ENCODE assay signal across 1 cellular context in genomic region chr16:87472142-87472778, GRCh38.
TF ChIP-seq lines count a peak whose summit lies in the region.

No MANE protein-coding gene starts in this region.

TF ChIP-seq in HepG2, 621 proteins besides CTCF, POLR2A, EP300 and RAD21:
- TF ChIP-seq ZNF687 (CRISPR knock-in tag; IDR thresholded peaks at IDR 0.05), result peak; percentile 38; the same call in 1 of the 2 replicates
- no peak for TF ChIP-seq IRF1 (CRISPR knock-in tag; IDR thresholded peaks at IDR 0.05; ENCODE audit: low read depth)
- TF ChIP-seq GPN1 (CRISPR knock-in tag; IDR thresholded peaks at IDR 0.05; ENCODE audit: borderline replicate concordance), result no peak
- no peak for TF ChIP-seq E2F2 (CRISPR knock-in tag; IDR thresholded peaks at IDR 0.05; ENCODE audit: borderline replicate concordance)
- TF ChIP-seq ZKSCAN1 (IDR thresholded peaks at IDR 0.05; ENCODE audit: low read length), result no peak
- TF ChIP-seq ZNF629 (CRISPR knock-in tag; conservative IDR thresholded peaks at IDR 0.05), result peak; percentile 56
- peak; percentile 11; the same call in 1 of the 2 replicates for TF ChIP-seq MAZ (IDR thresholded peaks at IDR 0.05; ENCODE audit: borderline replicate concordance, low read depth, low read length)
- TF ChIP-seq MAZ (CRISPR knock-in tag; IDR thresholded peaks at IDR 0.05; ENCODE audit: low read depth), result no peak
- TF ChIP-seq HNRNPL (IDR thresholded peaks at IDR 0.05; ENCODE audit: low read depth, low read length), result 0 out of 2 replicates have a peak, but pooled peaks have one; percentile 34
- peak; percentile 4 for TF ChIP-seq YY1 (IDR thresholded peaks at IDR 0.05; ENCODE audit: insufficient read depth, insufficient replicate concordance, low read depth, low read length)
- 0 out of 2 replicates have a peak, but pooled peaks have one; percentile 37 for TF ChIP-seq TBP (CRISPR knock-in tag; IDR thresholded peaks at IDR 0.05)
- 0 out of 2 replicates have a peak, but pooled peaks have one; percentile 6 for TF ChIP-seq ZFX (CRISPR knock-in tag; IDR thresholded peaks at IDR 0.05; ENCODE audit: low read depth)
- TF ChIP-seq ZNF768 (CRISPR knock-in tag; IDR thresholded peaks at IDR 0.05), result peak; percentile 42; the same call in 1 of the 2 replicates
- no peak for TF ChIP-seq NFIB (CRISPR knock-in tag; IDR thresholded peaks at IDR 0.05; ENCODE audit: borderline replicate concordance)
- TF ChIP-seq ZNF484 (CRISPR knock-in tag; IDR thresholded peaks at IDR 0.05; ENCODE audit: borderline replicate concordance, low read depth), result no peak
- TF ChIP-seq KDM5B (CRISPR knock-in tag; IDR thresholded peaks at IDR 0.05; ENCODE audit: borderline replicate concordance), result peak; percentile 26; the same call in 1 of the 2 replicates
- no peak for TF ChIP-seq ERF (CRISPR knock-in tag; IDR thresholded peaks at IDR 0.05)
- TF ChIP-seq ZBTB4 (CRISPR knock-in tag; IDR thresholded peaks at IDR 0.05; ENCODE audit: borderline replicate concordance), result 0 out of 2 replicates have a peak, but pooled peaks have one; percentile 23
- TF ChIP-seq HNF4G (IDR thresholded peaks at IDR 0.05; ENCODE audit: borderline replicate concordance, low read depth, low read length), result no peak
- 0 out of 2 replicates have a peak, but pooled peaks have one; percentile 54 for TF ChIP-seq HNF4G (CRISPR knock-in tag; IDR thresholded peaks at IDR 0.05; ENCODE audit: borderline replicate concordance, low read depth)
- TF ChIP-seq BRD4 (CRISPR knock-in tag; IDR thresholded peaks at IDR 0.05), result 0 out of 2 replicates have a peak, but pooled peaks have one; percentile 29
- TF ChIP-seq AGO2 (optimal IDR thresholded peaks at IDR 0.05; ENCODE audit: low read depth, low read length), result peak; percentile 40
- TF ChIP-seq ZNF674 (CRISPR knock-in tag; IDR thresholded peaks at IDR 0.05; ENCODE audit: low read depth), result no peak
- TF ChIP-seq SSRP1 (CRISPR knock-in tag; IDR thresholded peaks at IDR 0.05), result peak; percentile 15; the same call in 1 of the 2 replicates
- TF ChIP-seq ZNF329 (CRISPR knock-in tag; IDR thresholded peaks at IDR 0.05; ENCODE audit: low read depth), result no peak
- no peak for TF ChIP-seq ZNF354B (CRISPR knock-in tag; IDR thresholded peaks at IDR 0.05)
- TF ChIP-seq NRL (CRISPR knock-in tag; IDR thresholded peaks at IDR 0.05; ENCODE audit: borderline replicate concordance), result 0 out of 2 replicates have a peak, but pooled peaks have one; percentile 48
- TF ChIP-seq CERS6 (CRISPR knock-in tag; IDR thresholded peaks at IDR 0.05), result 0 out of 2 replicates have a peak, but pooled peaks have one; percentile 32
- peak; percentile 40; the same call in 1 of the 2 replicates for TF ChIP-seq ZNF776 (CRISPR knock-in tag; IDR thresholded peaks at IDR 0.05)
